8 cellular contexts compared by ENCODE assay signal in the genomic region with DNA sequence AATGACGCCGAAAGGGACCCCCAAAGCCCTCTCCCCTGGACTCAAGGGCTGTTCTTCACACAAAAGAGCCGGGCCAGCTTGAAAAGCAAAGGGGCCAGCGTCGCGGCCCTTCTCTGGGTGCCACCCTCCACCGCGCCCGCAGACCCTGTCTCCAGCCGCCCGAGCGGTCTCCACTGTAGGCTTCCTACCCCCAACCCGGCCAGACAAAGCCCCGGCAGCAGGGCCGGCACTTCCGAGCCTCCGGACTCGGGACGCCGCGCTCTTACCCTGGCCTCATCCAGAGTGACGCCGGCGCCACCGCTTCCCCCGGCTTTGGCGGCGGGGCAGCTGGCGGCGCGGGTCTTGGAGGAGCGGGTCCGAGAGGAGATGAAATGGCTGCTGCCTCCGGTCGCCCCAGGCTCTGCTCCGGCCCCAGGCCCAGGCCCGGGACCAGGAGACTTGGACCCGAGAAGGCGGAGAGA. TPM values are rescaled to one million over a fixed set of nuclear protein-coding genes. Genes with fewer than 3 reads are reported as not detected.
A peak's percentile ranks its signal among the peaks of the same experiment; 100 is the strongest.
DNase-seq lines count a peak whose midpoint lies in the region; ATAC-seq, FAIRE-seq and TF ChIP-seq lines count a peak whose summit lies in the region.

No MANE protein-coding gene starts in this region.

- TF ChIP-seq CTCF in Peyer's patch (IDR thresholded peaks at IDR 0.05) (no peak), ascending aorta (IDR thresholded peaks at IDR 0.05) (no peak)

- 0 to 1% (median 0%) methylated on average over 37 to 39 of the region's 39 CpGs for WGBS in small intestine, 3 donors

- H3K36me3 ChIP-seq in Peyer's patch (no peaks in the 10 kb centered on the region), ascending aorta (peaks cover 0 to 7% of the 10 kb centered on the region in 2 donors), iPS-20b (ENCODE audit: insufficient read depth, low read depth, low read length) (no peaks in the 10 kb centered on the region), small intestine (ENCODE audit: control insufficient read depth in 2 of 2, insufficient read depth in 2 of 2, low read length in 2 of 2) (no peaks in the 10 kb centered on the region)

- H3K9me3 ChIP-seq in Peyer's patch (no peaks in the 10 kb centered on the region), ascending aorta (no peaks in the 10 kb centered on the region), iPS-20b (ENCODE audit: insufficient read depth, low read depth, low read length) (no peaks in the 10 kb centered on the region), small intestine (ENCODE audit: control insufficient read depth, low read depth) (no peaks in the 10 kb centered on the region)

- H3K4me3 ChIP-seq in Peyer's patch (peak overlapping the region; percentile 81 to 89 (median 84)), ascending aorta (peak overlapping the region; percentile 90), iPS-20b (ENCODE audit: low read length) (peak overlapping the region; percentile 84), small intestine (ENCODE audit: low read depth in 1 of 2, low read length in 2 of 2) (peak overlapping the region; percentile 98 to 99)

- ATAC-seq in activated CD4-positive, CD25-positive, alpha-beta regulatory T cell treated with anti-CD3 and anti-CD28 coated beads, Interleukin-2, amount 50 U/mL, for 24 hours = peak; percentile 4 to 7
- peak; percentile 23 for ATAC-seq in HG02938 (IDR thresholded peaks at IDR 0.05; ENCODE audit: unreplicated experiment)

- DNase-seq in activated CD4-positive, CD25-positive, alpha-beta regulatory T cell (lab: John Stamatoyannopoulos, UW) = no peak
- peak in 1 of 3 donors; percentile 66 for DNase-seq in Peyer's patch
- DNase-seq in ascending aorta (ENCODE audit: low spot score in 2 of 2) = peak in 1 of 2 donors; percentile 70
- DNase-seq in small intestine = no peak
- no peak for DNase-seq in GDM1 (lab: John Stamatoyannopoulos, UW)

- H3K27me3 ChIP-seq in Peyer's patch (no peaks in the 10 kb centered on the region), ascending aorta (no peaks in the 10 kb centered on the region), iPS-20b (ENCODE audit: insufficient read depth, low read length) (no peaks in the 10 kb centered on the region), small intestine (ENCODE audit: control insufficient read depth in 2 of 2, insufficient read depth in 2 of 2, low read length in 2 of 2) (no peaks in the 10 kb centered on the region)

- no peak for TF ChIP-seq POLR2A in Peyer's patch (IDR thresholded peaks at IDR 0.05)

- peak overlapping the region; percentile 97 for H3K9ac ChIP-seq in iPS-20b (ENCODE audit: low read depth, low read length)

- intact Hi-C loops in ascending aorta (cut with DNase I) = loop anchor here (2.0 to 10.0 kb wide), 3 partner anchors 120 to 866 kb away; a partner anchor contains a TSS

- peak overlapping the region; percentile 97 to 99 (median 98) for H3K27ac ChIP-seq in Peyer's patch
- H3K27ac ChIP-seq in ascending aorta = peak overlapping the region; percentile 99
- peak overlapping the region; percentile 85 for H3K27ac ChIP-seq in iPS-20b (ENCODE audit: low read length)
- H3K27ac ChIP-seq in small intestine (ENCODE audit: low read depth in 1 of 2, low read length in 1 of 2) = peak overlapping the region; percentile 95 to 99

- peaks cover 0 to 13% (median 7%) of the 10 kb centered on the region in 4 donors for H3K4me1 ChIP-seq in Peyer's patch
- H3K4me1 ChIP-seq in ascending aorta = peaks cover 0 to 20% of the 10 kb centered on the region in 2 donors
- H3K4me1 ChIP-seq in iPS-20b (ENCODE audit: insufficient read depth, low read length) = peaks cover 3% of the 10 kb centered on the region; the same call in 1 of the 2 replicates
- H3K4me1 ChIP-seq in small intestine (ENCODE audit: control insufficient read depth in 2 of 2, insufficient read depth in 1 of 2, low read depth in 1 of 2, low read length in 1 of 2) = peaks cover 2 to 4% of the 10 kb centered on the region in 2 donors

- FAIRE-seq in small intestine (lab: Jason Lieb, UNC) = no peak

RNA-seq across cellular contexts. Expression of a gene that starts 0.6 kb away (rescaled TPM):
- total RNA-seq in Peyer's patch (10 to 100 TPM; 41.9 to 71.0 (median 53.1) TPM), ascending aorta (8.4 TPM)
- 1 to 10 TPM; 4.0 to 7.8 (median 5.9) TPM for polyA plus RNA-seq in small intestine

RNA-seq across cellular contexts. Expression of a gene that starts 13.9 kb away (rescaled TPM):
- total RNA-seq in Peyer's patch = 10 to 100 TPM; 11.7 to 20.4 (median 15.8) TPM
- 3.0 TPM for total RNA-seq in ascending aorta
- 10 to 100 TPM in 2 of 3 donors, 1 to 10 TPM in 1; 8.7 to 20.0 (median 15.7) TPM for polyA plus RNA-seq in small intestine
